14 cellular contexts compared by ENCODE assay signal in the genomic region with DNA sequence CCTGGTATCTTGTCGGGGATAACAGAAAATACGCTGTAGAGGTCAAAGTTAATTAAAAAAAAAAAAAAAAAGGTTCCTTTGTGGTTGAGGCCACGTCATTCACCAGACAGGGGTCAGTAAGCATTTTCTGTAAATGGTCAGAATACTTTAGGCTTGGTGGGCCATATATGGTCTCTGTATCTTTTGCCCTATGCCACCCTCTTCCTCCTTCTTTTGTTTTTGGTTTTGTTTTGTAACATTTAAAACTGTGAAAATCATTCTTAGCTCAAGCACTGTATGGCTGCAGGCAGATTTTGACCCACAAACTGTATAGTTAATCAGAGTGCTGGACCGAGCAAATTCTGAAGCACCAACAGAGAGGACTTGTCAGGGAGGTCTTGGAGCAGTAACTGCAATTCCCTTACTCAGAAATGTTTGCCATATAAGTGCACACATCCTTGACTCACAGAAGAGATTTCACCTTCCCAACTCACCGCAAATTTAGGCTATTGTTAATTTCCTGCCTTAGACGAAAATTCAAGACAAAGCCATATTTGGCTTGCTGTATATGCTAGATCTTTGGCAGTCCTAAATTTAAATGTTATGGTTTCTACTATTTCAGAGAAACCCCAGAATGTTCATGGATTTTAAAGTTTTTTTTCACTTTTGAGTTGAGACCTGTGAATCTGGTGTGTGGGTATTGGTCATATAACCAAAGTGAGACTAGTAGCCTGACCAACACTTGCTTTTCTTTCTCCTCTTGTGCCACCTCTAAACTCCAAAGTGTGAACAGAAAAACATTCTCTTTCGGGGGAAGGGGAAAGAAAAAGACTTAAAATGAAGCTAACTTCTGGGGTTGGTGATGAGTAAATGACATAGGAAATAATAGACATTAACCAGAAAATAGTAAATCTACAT.
DNase-seq lines count a peak whose midpoint lies in the region; ATAC-seq and TF ChIP-seq lines count a peak whose summit lies in the region.
"Had no signal": no experiment of that assay in that cellular context is flagged by ENCODE, and none has a peak within 500 bp of the region (broad histone marks: within the 10 kb centered on the region; RNA-seq: fewer than 3 reads in every experiment).

No MANE protein-coding gene starts in this region.

- no peak overlapping the region for H3K4me3 ChIP-seq in heart right ventricle
- H3K4me3 ChIP-seq: BLaER1, esophagus squamous epithelium had no signal

- H3K27ac Mint-ChIP-seq in memory B cell = peak overlapping the region; percentile 89

- no peak for TF ChIP-seq CTCF in heart right ventricle (IDR thresholded peaks at IDR 0.05)

- ATAC-seq in GM18498 (IDR thresholded peaks at IDR 0.05; ENCODE audit: unreplicated experiment) (peak; percentile 61), GM21390 (IDR thresholded peaks at IDR 0.05; ENCODE audit: unreplicated experiment) (peak; percentile 51), HG03442 (IDR thresholded peaks at IDR 0.05; ENCODE audit: unreplicated experiment) (peak; percentile 49), memory B cell (ENCODE audit: low read depth) (peak; percentile 27), heart right ventricle (no peak)
- ATAC-seq: left ventricle myocardium superior had no signal

- DNase-seq in memory B cell (ENCODE audit: low spot score in 2 of 2) (no peak), CD1c-positive myeloid dendritic cell (ENCODE audit: extremely low spot score) (no peak), heart right ventricle (no peak), C1 segment of cervical spinal cord (lab: John Stamatoyannopoulos, UW) (no peak), iPS-NIHi7 (ENCODE audit: extremely low spot score) (no peak)
- DNase-seq: amniotic stem cell, esophagus squamous epithelium, hypothalamus, left ventricle myocardium superior had no signal

- no peaks in the 10 kb centered on the region for H3K9me3 Mint-ChIP-seq in memory B cell

- no peaks in the 10 kb centered on the region for H3K27me3 Mint-ChIP-seq in memory B cell

- peak overlapping the region; percentile 73 for H3K4me3 Mint-ChIP-seq in memory B cell

- H3K27me3 ChIP-seq in heart right ventricle = no peaks in the 10 kb centered on the region
- H3K27me3 ChIP-seq: BLaER1, esophagus squamous epithelium had no signal

- no peak overlapping the region for H3K27ac ChIP-seq in heart right ventricle
- H3K27ac ChIP-seq: BLaER1, esophagus squamous epithelium, RWPE1 had no signal

- no peaks in the 10 kb centered on the region for H3K9me3 ChIP-seq in heart right ventricle
- H3K9me3 ChIP-seq: BLaER1, esophagus squamous epithelium had no signal

- 78 to 80% methylated on average over 7 of the region's 7 CpGs for WGBS in heart right ventricle, 2 donors

- intact Hi-C loops in heart right ventricle (cut with DNase I) = no loop called here

- H3K36me3 Mint-ChIP-seq in memory B cell = peaks cover 6% of the 10 kb centered on the region

- H3K4me1 Mint-ChIP-seq in memory B cell = peaks cover 38% of the 10 kb centered on the region

- no peaks in the 10 kb centered on the region for H3K36me3 ChIP-seq in heart right ventricle
- H3K36me3 ChIP-seq: esophagus squamous epithelium had no signal

- peaks cover 0 to 9% (median 0%) of the 10 kb centered on the region in 9 donors for H3K4me1 ChIP-seq in heart right ventricle

Comparison
In these comparisons a context has a peak if more than half of its experiments do, and no peak if none do; other contexts are left out.
1. ATAC-seq: peak in GM18498 (single experiment), GM21390 (single experiment), HG03442 (single experiment) and memory B cell (single experiment); none in heart right ventricle (0 of 8).